Comparison of ENCODE assay signal across 17 cellular contexts in genomic region chr12:4556730-4557519, GRCh38.
"Had no signal": no experiment of that assay in that cellular context is flagged by ENCODE, and none has a peak within 500 bp of the region (broad histone marks: within the 10 kb centered on the region; RNA-seq: fewer than 3 reads in every experiment).

No MANE protein-coding gene starts in this region.

- H3K9me3 Mint-ChIP-seq: activated naive CD4-positive, alpha-beta T cell treated with anti-CD3 and anti-CD28 coated beads for 36 hours; activated T-cell treated with anti-CD3 and anti-CD28 coated beads, Interleukin-2, amount 50 U/mL, for 4 hours; brain; stimulated activated naive CD8-positive, alpha-beta T cell treated with anti-CD3 and anti-CD28 coated beads, Interleukin-15, Interleukin-2, amounts not matched to agents 100 ng/mL and 50 ng/mL, for 24 hours; T-helper 1 cell treated with Interleukin-12 subunit alpha and Interleukin-12 subunit beta and Interleukin-4 antibody, amounts not matched to agents 30 μg/mL and 1 μg/mL, for 36 hours had no signal

- ATAC-seq: activated T-cell treated with anti-CD3 and anti-CD28 coated beads, Interleukin-2, amount 50 U/mL, for 4 hours; foreskin keratinocyte had no signal

- H3K36me3 ChIP-seq: colonic mucosa, tibial nerve, uterus had no signal

- H3K4me1 ChIP-seq: colonic mucosa, foreskin keratinocyte, uterus had no signal

- H3K27me3 ChIP-seq: colonic mucosa, tibial nerve, uterus had no signal

- H3K27me3 Mint-ChIP-seq: brain; stimulated activated naive CD8-positive, alpha-beta T cell treated with anti-CD3 and anti-CD28 coated beads, Interleukin-15, Interleukin-2, amounts not matched to agents 100 ng/mL and 50 ng/mL, for 24 hours had no signal

- H3K27ac Mint-ChIP-seq: activated naive CD4-positive, alpha-beta T cell treated with anti-CD3 and anti-CD28 coated beads for 36 hours; stimulated activated naive CD8-positive, alpha-beta T cell treated with anti-CD3 and anti-CD28 coated beads, Interleukin-15, Interleukin-2, amounts not matched to agents 100 ng/mL and 50 ng/mL, for 24 hours; T-helper 1 cell treated with Interleukin-12 subunit alpha and Interleukin-12 subunit beta and Interleukin-4 antibody, amounts not matched to agents 30 μg/mL and 1 μg/mL, for 36 hours had no signal

- DNase-seq: activated CD4-positive, alpha-beta T cell treated with anti-CD3 and anti-CD28 coated beads, Interleukin-2, amount 50 U/mL, for 1 hour; activated CD4-positive, CD25-positive, alpha-beta regulatory T cell treated with anti-CD3 and anti-CD28 coated beads, Interleukin-2, amount 50 U/mL, for 72 hours; activated CD8-positive, alpha-beta memory T cell treated with anti-CD3 and anti-CD28 coated beads, Interleukin-2, amount 50 U/mL, for 4 hours; activated naive CD4-positive, alpha-beta T cell treated with anti-CD3 and anti-CD28 coated beads for 36 hours; activated T-cell treated with anti-CD3 and anti-CD28 coated beads, Interleukin-2, amount 50 U/mL, for 4 hours; anterior cingulate cortex; central memory CD4-positive, alpha-beta T cell; colonic mucosa; foreskin keratinocyte; kidney; uterus had no signal

- H3K4me3 Mint-ChIP-seq: activated naive CD4-positive, alpha-beta T cell treated with anti-CD3 and anti-CD28 coated beads for 36 hours; activated T-cell treated with anti-CD3 and anti-CD28 coated beads, Interleukin-2, amount 50 U/mL, for 4 hours; brain; stimulated activated naive CD8-positive, alpha-beta T cell treated with anti-CD3 and anti-CD28 coated beads, Interleukin-15, Interleukin-2, amounts not matched to agents 100 ng/mL and 50 ng/mL, for 24 hours; T-helper 1 cell treated with Interleukin-12 subunit alpha and Interleukin-12 subunit beta and Interleukin-4 antibody, amounts not matched to agents 30 μg/mL and 1 μg/mL, for 36 hours had no signal

- H3K36me3 Mint-ChIP-seq: brain had no signal

- H3K4me3 ChIP-seq: colonic mucosa, skin epidermis, tibial nerve, uterus had no signal

- H3K27ac ChIP-seq: colonic mucosa, foreskin keratinocyte, uterus, VCaP had no signal

- H3K9me3 ChIP-seq: colonic mucosa, tibial nerve, uterus had no signal
